Comparison of ENCODE assay signal across 36 cellular contexts in genomic region chr3:190528721-190529120, GRCh38. TPM values are rescaled to one million over a fixed set of nuclear protein-coding genes. Genes with fewer than 3 reads are reported as not detected.
DNase-seq lines count a peak whose midpoint lies in the region; ATAC-seq and TF ChIP-seq lines count a peak whose summit lies in the region.
"Had no signal": no experiment of that assay in that cellular context is flagged by ENCODE, and none has a peak within 500 bp of the region (broad histone marks: within the 10 kb centered on the region; RNA-seq: fewer than 3 reads in every experiment).

No MANE protein-coding gene starts in this region.

- DNase-seq in DND-41 (no peak), NB4 (ENCODE audit: low read depth) (peak; percentile 61), SKM-1 treated with dmso at 0.1 percent for 144 hours (lab: John Stamatoyannopoulos, UW; ENCODE audit: unreplicated experiment) (peak; percentile 30), osteoblast (ENCODE audit: insufficient read length, low spot score, missing footprints) (no peak), globus pallidus (ENCODE audit: low spot score) (no peak), NK-92 (lab: John Stamatoyannopoulos, UW; ENCODE audit: unreplicated experiment) (no peak), NCI-H510A (lab: John Stamatoyannopoulos, UW) (no peak)
- DNase-seq: activated CD4-positive, alpha-beta T cell treated with anti-CD3 and anti-CD28 coated beads, Interleukin-2, amount 50 U/mL, for 4 hours; activated CD8-positive, alpha-beta memory T cell treated with anti-CD3 and anti-CD28 coated beads, Interleukin-2, amount 10 ng/mL, durations not matched to agents 7 days and 5 days; activated gamma-delta T cell; activated naive CD8-positive, alpha-beta T cell treated with anti-CD3 and anti-CD28 coated beads, Interleukin-2, amount 10 ng/mL, durations not matched to agents 7 days and 5 days; activated T-cell treated with anti-CD3 and anti-CD28 coated beads, Interleukin-2, amount 50 U/mL, for 4 hours; Caco-2; colonic mucosa; DMS79; effector memory CD4-positive, alpha-beta T cell; GOT3; hypothalamus; KG1; left cardiac atrium; mucosa of descending colon; natural killer cell; nucleus accumbens; SHP77 treated with DMSO at 0.1 percent for 48 hours; stimulated activated CD4-positive, alpha-beta T cell treated with anti-CD3 and anti-CD28 coated beads, Interleukin-12 subunit alpha, Interleukin-12 subunit beta, amount 100 ng/mL, for 4 hours; stimulated activated CD4-positive, alpha-beta T cell treated with anti-CD3 and anti-CD28 coated beads, Interleukin-2, amount 100 ng/mL, for 48 hours; SW 1271; tibial artery had no signal

- H4K20me1 ChIP-seq in DND-41 (ENCODE audit: insufficient read depth, low read length) (0 out of 2 replicates have a peak, but pooled peaks cover 4% of the 10 kb centered on the region), osteoblast (ENCODE audit: insufficient read depth, low read length) (no peaks in the 10 kb centered on the region)

- H3K9me3 ChIP-seq in DND-41 (ENCODE audit: insufficient read depth, low read length, severe bottlenecking) (no peaks in the 10 kb centered on the region), osteoblast (ENCODE audit: low read depth, low read length) (no peaks in the 10 kb centered on the region)
- H3K9me3 ChIP-seq: ascending aorta, Caco-2, colonic mucosa, mucosa of descending colon, prostate gland, tibial artery had no signal

- TF ChIP-seq CTCF in DND-41 (IDR thresholded peaks at IDR 0.05; ENCODE audit: borderline replicate concordance, extremely low read depth, low read length, poor library complexity, severe bottlenecking) (no peak), NB4 (IDR thresholded peaks at IDR 0.05; ENCODE audit: low read depth, low read length) (no peak), osteoblast (IDR thresholded peaks at IDR 0.05; ENCODE audit: extremely low read depth, low read depth, low read length) (no peak)

- H3K36me3 ChIP-seq in DND-41 (ENCODE audit: insufficient read depth, low read length) = peaks cover 4% of the 10 kb centered on the region
- H3K36me3 ChIP-seq in osteoblast (ENCODE audit: insufficient read depth, low read length) = no peaks in the 10 kb centered on the region
- H3K36me3 ChIP-seq: ascending aorta, cardiac muscle cell, colonic mucosa, prostate gland, tibial artery had no signal

- no peaks in the 10 kb centered on the region for H3K27me3 ChIP-seq in DND-41 (ENCODE audit: insufficient read depth, low read length, poor library complexity)
- H3K27me3 ChIP-seq in osteoblast (ENCODE audit: insufficient read depth, low read length) = no peaks in the 10 kb centered on the region
- H3K27me3 ChIP-seq: ascending aorta, cardiac muscle cell, colonic mucosa, tibial artery had no signal

- no peak for ATAC-seq in DND-41 (ENCODE audit: insufficient read depth, low read depth)
- no peak for ATAC-seq in GM21515 (IDR thresholded peaks at IDR 0.05; ENCODE audit: unreplicated experiment)
- ATAC-seq: activated CD8-positive, alpha-beta memory T cell treated with anti-CD3 and anti-CD28 coated beads, Interleukin-2, amount 10 ng/mL, durations not matched to agents 7 days and 5 days; activated T-cell treated with anti-CD3 and anti-CD28 coated beads, Interleukin-2, amount 50 U/mL, for 4 hours; left cardiac atrium; mucosa of descending colon; natural killer cell; Panc1; sciatic nerve had no signal

- H3K79me2 ChIP-seq in DND-41 (ENCODE audit: insufficient read depth, low read length) (peaks cover 72% of the 10 kb centered on the region), osteoblast (ENCODE audit: insufficient read depth, low read length) (peaks cover 4% of the 10 kb centered on the region)

- H3K4me2 ChIP-seq in DND-41 (ENCODE audit: insufficient read depth, low read length) (no peak overlapping the region), osteoblast (ENCODE audit: insufficient read depth, low read length) (no peak overlapping the region)

- H3K4me1 ChIP-seq in DND-41 (ENCODE audit: insufficient read depth, low read length) (peaks cover 27% of the 10 kb centered on the region), osteoblast (ENCODE audit: insufficient read depth, low read length) (peaks cover 25% of the 10 kb centered on the region)
- H3K4me1 ChIP-seq: Caco-2, colonic mucosa, prostate gland had no signal

- H2AFZ ChIP-seq in DND-41 (ENCODE audit: low read depth, low read length) (no peak overlapping the region), osteoblast (ENCODE audit: low read length) (peak overlapping the region; percentile 3)

- H3K4me3 ChIP-seq in DND-41 (ENCODE audit: low read depth in 1 of 2, low read length in 2 of 2) = no peak overlapping the region
- no peak overlapping the region for H3K4me3 ChIP-seq in NB4 (ENCODE audit: low read depth, low read length)
- no peak overlapping the region for H3K4me3 ChIP-seq in osteoblast (ENCODE audit: insufficient read depth, low read length)
- H3K4me3 ChIP-seq: ascending aorta, cardiac muscle cell, colonic mucosa, lung, mucosa of descending colon, prostate gland, tibial artery had no signal

- TF ChIP-seq POLR2A in NB4 (IDR thresholded peaks at IDR 0.05; ENCODE audit: extremely low read depth, insufficient read length) = no peak

- H3K27ac ChIP-seq in DND-41 (ENCODE audit: low read length) (peak overlapping the region; percentile 2; the same call in 1 of the 2 replicates), osteoblast (ENCODE audit: low read depth, low read length) (no peak overlapping the region)
- H3K27ac ChIP-seq: ascending aorta, C4-2B, cardiac muscle cell, colonic mucosa, prostate gland, tibial artery had no signal

- no peak overlapping the region for H3K9ac ChIP-seq in DND-41 (ENCODE audit: low read depth, low read length)

RNA-seq across cellular contexts. Expression of gene IL1RAP, which starts 14.8 kb away (rescaled TPM):
- total RNA-seq in osteoblast = 14.7 and 14.8 TPM in 2 replicates

Comparison
In these comparisons a context has a peak if more than half of its experiments do, and no peak if none do; other contexts are left out.
1. DNase-seq: peak in NB4 (single experiment) and SKM-1 treated with dmso at 0.1 percent for 144 hours (single experiment); none in DND-41 (single experiment), osteoblast (single experiment), globus pallidus (single experiment), NK-92 (single experiment) and NCI-H510A (single experiment).